8 cellular contexts compared by ENCODE assay signal in genomic region chr10:79562135-79562756, GRCh38. TPM values are rescaled to one million over a fixed set of nuclear protein-coding genes. Genes with fewer than 3 reads are reported as not detected.
DNase-seq lines count a peak whose midpoint lies in the region; ATAC-seq and TF ChIP-seq lines count a peak whose summit lies in the region.
"Had no signal": no experiment of that assay in that cellular context is flagged by ENCODE, and none has a peak within 500 bp of the region (broad histone marks: within the 10 kb centered on the region; RNA-seq: fewer than 3 reads in every experiment).

No MANE protein-coding gene starts in this region.

- peak; percentile 90 for TF ChIP-seq CTCF in GM12875 (IDR thresholded peaks at IDR 0.05; ENCODE audit: borderline replicate concordance, insufficient read depth, low read depth, low read length)
- TF ChIP-seq CTCF in lower lobe of right lung (IDR thresholded peaks at IDR 0.05): peak; percentile 83

- DNase-seq in NCI-H146 treated with DMSO at 0.1 percent for 48 hours (lab: John Stamatoyannopoulos, UW; ENCODE audit: unreplicated experiment) (peak; percentile 40), dermis blood vessel endothelial cell (peak; percentile 77), lower lobe of right lung (peak; percentile 77)
- peak; percentile 78 for DNase-seq in activated CD4-positive, alpha-beta T cell treated with anti-CD3 and anti-CD28 coated beads for 48 hours
- peak; percentile 18 to 32 for DNase-seq in stimulated activated CD8-positive, alpha-beta memory T cell treated with anti-CD3 and anti-CD28 coated beads, Interleukin-15, amount 100 ng/mL, for 48 hours (ENCODE audit: low read depth in 2 of 2)

- no peak overlapping the region for H3K27ac ChIP-seq in lower lobe of right lung

- intact Hi-C loops in lower lobe of right lung (cut with DNase I): no loop called here

- H3K36me3 ChIP-seq in lower lobe of right lung: no peaks in the 10 kb centered on the region

- H3K27me3 ChIP-seq in lower lobe of right lung (ENCODE audit: low read depth): peaks cover 5% of the 10 kb centered on the region

- H3K4me1 ChIP-seq in lower lobe of right lung: peaks cover 7% of the 10 kb centered on the region

- H3K9me3 ChIP-seq in lower lobe of right lung: no peaks in the 10 kb centered on the region

- H3K4me3 ChIP-seq in GM12875 (ENCODE audit: low read depth, low read length) (no peak overlapping the region), lower lobe of right lung (no peak overlapping the region)

- ATAC-seq in HG02610 (IDR thresholded peaks at IDR 0.05; ENCODE audit: unreplicated experiment) (peak; percentile 82), lower lobe of right lung (peak; percentile 74 to 79)

RNA-seq across cellular contexts. Expression of gene SFTPA2, which starts 2.0 kb away (rescaled TPM):
- total RNA-seq in dermis blood vessel endothelial cell (under 0.01 TPM in 1 of 2 replicates, not detected in the other), lower lobe of right lung (14,717 TPM)

RNA-seq across cellular contexts. Expression of gene SFTPA1, which starts 48.5 kb away (rescaled TPM):
- total RNA-seq in dermis blood vessel endothelial cell (not detected in 2 replicates), lower lobe of right lung (10,352 TPM)
- total RNA-seq: skeletal muscle tissue had no signal

RNA-seq across cellular contexts. Expression of gene EIF5AL1, which starts 49.9 kb away (rescaled TPM):
- total RNA-seq in dermis blood vessel endothelial cell (0.51 TPM in 2 replicates), lower lobe of right lung (not detected)

Comparison
In these comparisons a context has a peak if more than half of its experiments do, and no peak if none do; other contexts are left out.
1. DNase-seq: peak in every context shown above with its lines; median percentile 78 in activated CD4-positive, alpha-beta T cell treated with anti-CD3 and anti-CD28 coated beads for 48 hours; 77 in dermis blood vessel endothelial cell; 77 in lower lobe of right lung; 40 in NCI-H146 treated with DMSO at 0.1 percent for 48 hours; 25 in stimulated activated CD8-positive, alpha-beta memory T cell treated with anti-CD3 and anti-CD28 coated beads, Interleukin-15, amount 100 ng/mL, for 48 hours.
2. RNA of gene SFTPA2, which starts 2.0 kb away (total RNA-seq): 14,717 TPM in lower lobe of right lung (single experiment); under 0.01 TPM in dermis blood vessel endothelial cell; every median in the first group is over 1,000 times any median in the second.
3. RNA of gene SFTPA1, which starts 48.5 kb away (total RNA-seq): 10,352 TPM in lower lobe of right lung (single experiment); not detected in dermis blood vessel endothelial cell; every median in the first group is over 1,000 times any median in the second.